ENCODE assay signal across 38 cellular contexts in genomic region chr4:74047152-74047551, GRCh38. TPM values are rescaled to one million over a fixed set of nuclear protein-coding genes. Genes with fewer than 3 reads are reported as not detected.
"Had no signal": no experiment of that assay in that cellular context is flagged by ENCODE, and none has a peak within 500 bp of the region (broad histone marks: within the 10 kb centered on the region; RNA-seq: fewer than 3 reads in every experiment).

No MANE protein-coding gene starts in this region.

- DNase-seq: Karpas-422, Kasumi-1, MM.1S, MV-4-11, NCI-H1048, NCI-H1092, NCI-H1092 treated with DMSO at 0.1 percent for 48 hours, NCI-H1105, NCI-H1105 treated with DMSO at 0.1 percent for 48 hours, NCI-H1417, NCI-H1417 treated with DMSO at 0.1 percent for 48 hours, NCI-H1436, NCI-H1436 treated with DMSO at 0.1 percent for 48 hours, NCI-H146, NCI-H1694, NCI-H1694 treated with DMSO at 0.1 percent for 48 hours, NCI-H187, NCI-H187 treated with DMSO at 0.1 percent for 48 hours, NCI-H1930, NCI-H2029, NCI-H2029 treated with DMSO at 0.1 percent for 48 hours, NCI-H2081, NCI-H2081 treated with DMSO at 0.1 percent for 48 hours, NCI-H2107, NCI-H2171, NCI-H2171 treated with DMSO at 0.1 percent for 48 hours, NCI-H2227 treated with DMSO at 0.1 percent for 48 hours, NCI-H226, NCI-H345, NCI-H446, NCI-H446 treated with DMSO at 0.1 percent for 48 hours, NCI-H510A, NCI-H510A treated with DMSO at 0.1 percent for 48 hours, NCI-H524 had no signal

RNA-seq across cellular contexts. Expression of gene CXCL5, which starts 48.7 kb away (rescaled TPM):
- total RNA-seq: LHCN-M2 had no signal

RNA-seq across cellular contexts. Expression of gene CXCL2, which starts 51.8 kb away (rescaled TPM):
- total RNA-seq: M059J had no signal

RNA-seq across cellular contexts. Expression of gene PPBP, which starts 59.2 kb away (rescaled TPM):
- total RNA-seq: LHCN-M2, M059J, MCF 10A, NCI-H460 had no signal
